In the genomic region with DNA sequence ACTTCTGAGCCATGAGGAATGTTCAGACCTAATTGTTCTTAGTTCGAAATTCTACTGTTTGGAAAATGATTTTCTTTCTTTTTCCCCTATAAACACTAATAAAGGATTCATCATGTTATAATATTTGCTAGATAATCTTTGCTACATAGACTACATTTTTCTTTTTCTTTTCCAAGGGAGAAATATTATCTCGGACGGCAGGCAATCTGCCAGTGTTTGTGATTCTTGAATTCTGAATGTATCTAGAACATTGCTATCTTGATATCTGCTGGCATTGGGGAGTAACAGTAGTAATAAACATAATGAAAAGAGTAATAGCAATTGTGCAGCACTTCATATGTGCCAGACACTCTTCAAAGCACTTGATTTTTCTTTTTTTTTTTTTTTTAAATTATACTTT, we compare ENCODE assay signal across 22 cellular contexts.
DNase-seq lines count a peak whose midpoint lies in the region; ATAC-seq and TF ChIP-seq lines count a peak whose summit lies in the region.
"Had no signal": no experiment of that assay in that cellular context is flagged by ENCODE, and none has a peak within 500 bp of the region (broad histone marks: within the 10 kb centered on the region; RNA-seq: fewer than 3 reads in every experiment).

No MANE protein-coding gene starts in this region.

- no peaks in the 10 kb centered on the region for H3K79me2 ChIP-seq in Loucy (ENCODE audit: insufficient read depth, low read length)

- no peak overlapping the region for H3K4me3 ChIP-seq in Loucy (ENCODE audit: low read length, poor library complexity, severe bottlenecking)
- no peak overlapping the region for H3K4me3 ChIP-seq in fibroblast of the aortic adventitia (ENCODE audit: low read depth, low read length)
- H3K4me3 ChIP-seq: A549; BLaER1 treated with 17β-estradiol and CSF1 and Interleukin-3, amounts not matched to agents 10 nM and 100 nM; GM12878 had no signal

- no peak for TF ChIP-seq CTCF in Loucy (conservative IDR thresholded peaks at IDR 0.05; ENCODE audit: low read length)
- no peak for TF ChIP-seq CTCF in fibroblast of the aortic adventitia (IDR thresholded peaks at IDR 0.05; ENCODE audit: insufficient read depth, low read length)
- TF ChIP-seq CTCF in nephron progenitor cell (IDR thresholded peaks at IDR 0.05), result no peak

- H3K9me3 Mint-ChIP-seq in nephron progenitor cell, result peaks cover 3% of the 10 kb centered on the region
- H3K9me3 Mint-ChIP-seq: CD4-positive, alpha-beta T cell; CD8-positive, alpha-beta T cell had no signal

- H3K4me1 Mint-ChIP-seq in nephron progenitor cell, result peaks cover 30% of the 10 kb centered on the region
- H3K4me1 Mint-ChIP-seq: B cell had no signal

- H3K27ac Mint-ChIP-seq in nephron progenitor cell, result peak overlapping the region; percentile 46
- H3K27ac Mint-ChIP-seq: B cell; CD4-positive, alpha-beta T cell; CD8-positive, alpha-beta T cell had no signal

- H2AFZ ChIP-seq in Loucy (ENCODE audit: low read length), result peak overlapping the region; percentile 52

- H3K36me3 Mint-ChIP-seq in nephron progenitor cell (ENCODE audit: low read depth), result no peaks in the 10 kb centered on the region
- H3K36me3 Mint-ChIP-seq: CD8-positive, alpha-beta T cell had no signal

- H3K9me2 ChIP-seq in Loucy (replicated peaks; ENCODE audit: low read depth, low read length), result no peaks in the 10 kb centered on the region

- no peaks in the 10 kb centered on the region for H3K27me3 ChIP-seq in Loucy (ENCODE audit: insufficient read depth, low read length, poor library complexity, severe bottlenecking)
- H3K27me3 ChIP-seq: BLaER1 treated with 17β-estradiol and CSF1 and Interleukin-3, amounts not matched to agents 10 nM and 100 nM had no signal

- no peaks in the 10 kb centered on the region for H4K20me1 ChIP-seq in Loucy (ENCODE audit: insufficient read depth, low read length, poor library complexity, severe bottlenecking)
- H4K20me1 ChIP-seq: BLaER1 treated with 17β-estradiol and CSF1 and Interleukin-3, amounts not matched to agents 10 nM and 100 nM had no signal

- H3K36me3 ChIP-seq in Loucy (ENCODE audit: insufficient read depth, low read length), result no peaks in the 10 kb centered on the region
- H3K36me3 ChIP-seq: BLaER1 treated with 17β-estradiol and CSF1 and Interleukin-3, amounts not matched to agents 10 nM and 100 nM had no signal

- no peak overlapping the region for H3K4me3 Mint-ChIP-seq in nephron progenitor cell
- H3K4me3 Mint-ChIP-seq: B cell; CD4-positive, alpha-beta T cell; CD8-positive, alpha-beta T cell had no signal

- no peak overlapping the region for H3K4me2 ChIP-seq in Loucy (ENCODE audit: low read depth, low read length, poor library complexity, severe bottlenecking)
- H3K4me2 ChIP-seq: A549; BLaER1 treated with 17β-estradiol and CSF1 and Interleukin-3, amounts not matched to agents 10 nM and 100 nM had no signal

- no peaks in the 10 kb centered on the region for H3K9me3 ChIP-seq in Loucy (ENCODE audit: insufficient read depth, low read depth, low read length)
- H3K9me3 ChIP-seq: A549 had no signal

- DNase-seq in amniotic epithelial cell (ENCODE audit: low read depth), result peak; percentile 3
- peak; percentile 27 for DNase-seq in fibroblast of the aortic adventitia (ENCODE audit: low read depth)
- no peak for DNase-seq in nephron progenitor cell
- no peak for DNase-seq in NCI-H446 treated with DMSO at 0.1 percent for 48 hours (lab: John Stamatoyannopoulos, UW)
- no peak for DNase-seq in activated effector memory CD4-positive, alpha-beta T cell treated with Interleukin-2 at 50 U/mL for 16 hours
- DNase-seq in COLO829 (ENCODE audit: low spot score), result no peak
- DNase-seq: CD4-positive, alpha-beta T cell; CD8-positive, alpha-beta T cell; COR-L47; DMS 273 treated with DMSO at 0.1 percent for 48 hours; DMS153; DMS53; DMS79; DND-41; EL; GDM1 had no signal

- no peaks in the 10 kb centered on the region for H3F3A ChIP-seq in Loucy (ENCODE audit: low read depth)

- peaks cover 8% of the 10 kb centered on the region for H3K4me1 ChIP-seq in Loucy (ENCODE audit: insufficient read depth, low read length, poor library complexity, severe bottlenecking)
- H3K4me1 ChIP-seq: A549; BLaER1 treated with 17β-estradiol and CSF1 and Interleukin-3, amounts not matched to agents 10 nM and 100 nM had no signal

- ATAC-seq in GM19351 (IDR thresholded peaks at IDR 0.05; ENCODE audit: unreplicated experiment), result no peak
- ATAC-seq: A549; CD8-positive, alpha-beta T cell; GM12878 had no signal

- H3K27me3 Mint-ChIP-seq in nephron progenitor cell (ENCODE audit: low read depth, poor library complexity), result peaks cover 14% of the 10 kb centered on the region
- H3K27me3 Mint-ChIP-seq: B cell; CD4-positive, alpha-beta T cell had no signal

- no peak overlapping the region for H3K9ac ChIP-seq in Loucy (ENCODE audit: low read depth, low read length, poor library complexity, severe bottlenecking)
- H3K9ac ChIP-seq: BLaER1 treated with 17β-estradiol and CSF1 and Interleukin-3, amounts not matched to agents 10 nM and 100 nM had no signal

Comparison
In these comparisons a context has a peak if more than half of its experiments do, and no peak if none do; other contexts are left out.
1. DNase-seq: peak in amniotic epithelial cell (single experiment) and fibroblast of the aortic adventitia (single experiment); none in nephron progenitor cell (single experiment), NCI-H446 treated with DMSO at 0.1 percent for 48 hours (single experiment), activated effector memory CD4-positive, alpha-beta T cell treated with Interleukin-2 at 50 U/mL for 16 hours (single experiment) and COLO829 (single experiment).